In genomic region chr1:246689409-246689997, GRCh38 we compare ENCODE assay signal across 8 cellular contexts. TPM values are rescaled to one million over a fixed set of nuclear protein-coding genes. Genes with fewer than 3 reads are reported as not detected.
DNase-seq lines count a peak whose midpoint lies in the region; ATAC-seq and TF ChIP-seq lines count a peak whose summit lies in the region.

No MANE protein-coding gene starts in this region.

- DNase-seq in AG09319 (ENCODE audit: extremely low read depth, low read depth) (peak; percentile 41), NCI-H1694 treated with DMSO at 0.1 percent for 48 hours (lab: John Stamatoyannopoulos, UW) (peak; percentile 83), T-helper 17 cell (peak in 1 of 3 donors; percentile 12), cerebellar cortex (ENCODE audit: low spot score) (peak; percentile 82), left kidney (ENCODE audit: low read depth, low spot score) (peak; percentile 87)
- peak; percentile 9 to 17 for DNase-seq in stimulated activated CD4-positive, alpha-beta T cell treated with anti-CD3 and anti-CD28 coated beads, Interleukin-2, amount 100 ng/mL, for 48 hours

- peak overlapping the region; percentile 4 for H3K27ac Mint-ChIP-seq in T-helper 17 cell

- TF ChIP-seq CTCF in AG09319 (IDR thresholded peaks at IDR 0.05; ENCODE audit: low read depth, low read length): peak; percentile 92

- peaks cover 4% of the 10 kb centered on the region for H3K27me3 Mint-ChIP-seq in T-helper 17 cell

- ATAC-seq in GM18517 (IDR thresholded peaks at IDR 0.05; ENCODE audit: unreplicated experiment) (peak; percentile 87), HG02973 (IDR thresholded peaks at IDR 0.05; ENCODE audit: unreplicated experiment) (peak; percentile 95), T-helper 17 cell (peak; percentile 92)

- H3K4me1 Mint-ChIP-seq in T-helper 17 cell: peaks cover 3% of the 10 kb centered on the region

- H3K36me3 Mint-ChIP-seq in T-helper 17 cell (ENCODE audit: low read depth): no peaks in the 10 kb centered on the region

- no peaks in the 10 kb centered on the region for H3K9me3 ChIP-seq in T-helper 17 cell (ENCODE audit: control insufficient read depth, low read length, poor library complexity, severe bottlenecking)

- no peak overlapping the region for H3K4me3 Mint-ChIP-seq in T-helper 17 cell

RNA-seq across cellular contexts. Expression of gene SCCPDH, which starts 34.7 kb away (rescaled TPM):
- total RNA-seq in T-helper 17 cell: 1 to 10 TPM; 1.9 to 3.2 TPM
